11 cellular contexts compared by ENCODE assay signal in the genomic region with DNA sequence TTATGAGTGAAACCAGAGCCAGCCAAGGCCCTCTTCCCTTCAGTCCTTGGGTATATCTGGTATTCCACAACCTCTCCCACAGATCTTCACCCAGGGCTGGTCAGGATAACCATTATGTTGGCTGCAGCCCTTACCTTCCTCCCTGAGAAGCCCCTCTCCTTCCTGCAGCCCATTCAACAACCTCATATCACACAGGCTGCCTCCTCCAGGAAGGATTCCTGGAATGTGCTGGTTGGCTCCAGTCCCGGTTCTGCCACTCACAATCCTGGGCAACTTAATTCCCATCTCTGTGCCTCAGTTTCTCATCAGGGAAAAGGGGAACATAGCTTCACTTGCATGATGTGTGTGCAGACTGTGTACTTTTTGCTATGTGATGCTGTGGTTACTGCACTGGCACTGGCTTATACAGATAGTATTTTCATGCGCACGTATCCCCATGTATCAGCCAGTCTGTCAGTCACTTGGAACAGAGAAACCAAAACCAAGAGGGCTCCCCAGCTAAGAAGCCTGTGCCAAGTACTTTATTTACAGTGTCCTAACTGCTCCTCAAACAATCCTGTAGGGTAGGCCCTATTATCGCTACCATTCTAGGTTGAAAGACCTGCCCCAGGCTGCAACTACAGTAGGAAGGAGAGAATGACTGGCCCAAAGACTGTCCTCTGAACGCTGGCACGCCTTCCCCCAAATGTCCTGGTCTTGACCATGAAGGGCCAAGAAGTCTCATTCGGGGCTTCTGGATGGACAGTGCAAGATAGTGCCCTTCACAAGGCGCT. TPM values are rescaled to one million over a fixed set of nuclear protein-coding genes. Genes with fewer than 3 reads are reported as not detected.
DNase-seq lines count a peak whose midpoint lies in the region; ATAC-seq, FAIRE-seq and TF ChIP-seq lines count a peak whose summit lies in the region.
"Had no signal": no experiment of that assay in that cellular context is flagged by ENCODE, and none has a peak within 500 bp of the region (broad histone marks: within the 10 kb centered on the region; RNA-seq: fewer than 3 reads in every experiment).

No MANE protein-coding gene starts in this region.

- no peak for FAIRE-seq in kidney (lab: Jason Lieb, UNC)

- H3K9me3 ChIP-seq in colonic mucosa, result no peaks in the 10 kb centered on the region
- no peaks in the 10 kb centered on the region for H3K9me3 ChIP-seq in muscle layer of duodenum (ENCODE audit: control insufficient read depth in 1 of 2, low read length in 2 of 2)
- no peaks in the 10 kb centered on the region for H3K9me3 ChIP-seq in upper lobe of right lung
- H3K9me3 ChIP-seq in kidney (ENCODE audit: control insufficient read depth in 1 of 2, low read length in 2 of 2), result no peaks in the 10 kb centered on the region
- H3K9me3 ChIP-seq in OCI-LY7 (ENCODE audit: low read length), result no peaks in the 10 kb centered on the region
- H3K9me3 ChIP-seq: ovary had no signal

- H3K27me3 ChIP-seq in colonic mucosa (no peaks in the 10 kb centered on the region), muscle layer of duodenum (ENCODE audit: low read depth, low read length) (no peaks in the 10 kb centered on the region), upper lobe of right lung (no peaks in the 10 kb centered on the region)
- H3K27me3 ChIP-seq: ovary had no signal

- no peaks in the 10 kb centered on the region for H4K20me1 ChIP-seq in OCI-LY7 (ENCODE audit: insufficient read depth, low read length)

- H3K36me3 ChIP-seq in colonic mucosa (no peaks in the 10 kb centered on the region), muscle layer of duodenum (ENCODE audit: control insufficient read depth in 1 of 2, insufficient read depth in 2 of 2, low read length in 2 of 2) (peaks cover 37 to 39% of the 10 kb centered on the region in 2 donors), upper lobe of right lung (peaks cover 75% of the 10 kb centered on the region), kidney (ENCODE audit: control insufficient read depth in 1 of 2, insufficient read depth in 2 of 2, low read length in 2 of 2) (peaks cover 0 to 9% of the 10 kb centered on the region in 2 donors), OCI-LY7 (ENCODE audit: insufficient read depth, low read length) (no peaks in the 10 kb centered on the region)
- H3K36me3 ChIP-seq: ovary had no signal

- H3K4me3 ChIP-seq in colonic mucosa (no peak overlapping the region), muscle layer of duodenum (ENCODE audit: low read depth in 1 of 2, low read length in 2 of 2) (no peak overlapping the region), upper lobe of right lung (no peak overlapping the region), kidney (ENCODE audit: low read length in 2 of 2) (no peak overlapping the region), OCI-LY7 (ENCODE audit: low read depth, low read length, poor library complexity, severe bottlenecking) (no peak overlapping the region)
- H3K4me3 ChIP-seq: ovary had no signal

- ATAC-seq in activated naive CD4-positive, alpha-beta T cell treated with anti-CD3 and anti-CD28 coated beads, Interleukin-2, amount 50 U/mL, for 72 hours, result no peak
- ATAC-seq in upper lobe of right lung, result no peak
- no peak for ATAC-seq in GM19397 (IDR thresholded peaks at IDR 0.05; ENCODE audit: unreplicated experiment)

- H2AFZ ChIP-seq in OCI-LY7 (ENCODE audit: low read length), result no peak overlapping the region

- peak overlapping the region; percentile 41 for H3K27ac Mint-ChIP-seq in activated naive CD4-positive, alpha-beta T cell treated with anti-CD3 and anti-CD28 coated beads for 36 hours
- H3K27ac Mint-ChIP-seq in activated naive CD4-positive, alpha-beta T cell treated with anti-CD3 and anti-CD28 coated beads, Interleukin-2, amount 50 U/mL, for 72 hours, result peak overlapping the region in 1 of 2 donors; percentile 92

- H3K9me3 Mint-ChIP-seq in activated naive CD4-positive, alpha-beta T cell treated with anti-CD3 and anti-CD28 coated beads for 36 hours, result no peaks in the 10 kb centered on the region
- H3K9me3 Mint-ChIP-seq in activated naive CD4-positive, alpha-beta T cell treated with anti-CD3 and anti-CD28 coated beads, Interleukin-2, amount 50 U/mL, for 72 hours, result no peaks in the 10 kb centered on the region

- BruUV-seq in OCI-LY7 (replicated peaks; lab: Mats Ljungman, UMichigan), result no TSS peak

- H3K9me2 ChIP-seq in OCI-LY7 (ENCODE audit: insufficient read depth, low read length), result no peaks in the 10 kb centered on the region

- H3K27me3 Mint-ChIP-seq in activated naive CD4-positive, alpha-beta T cell treated with anti-CD3 and anti-CD28 coated beads for 36 hours (ENCODE audit: low read depth), result no peaks in the 10 kb centered on the region

- intact Hi-C loops in activated naive CD4-positive, alpha-beta T cell treated with anti-CD3 and anti-CD28 coated beads for 36 hours (cut with micrococcal nuclease), result no loop called here
- intact Hi-C loops in colonic mucosa (cut with DNase I), result no loop called here
- intact Hi-C loops in upper lobe of right lung (cut with DNase I), result no loop called here
- intact Hi-C loops in kidney (cut with DNase I), result no loop called here
- intact Hi-C loops in OCI-LY7 (cut with micrococcal nuclease; ENCODE audit: unreplicated experiment), result no loop called here

- H3K9ac ChIP-seq in colonic mucosa (ENCODE audit: low read depth in 2 of 2, low read length in 2 of 2) (peak overlapping the region; percentile 68 to 88), kidney (ENCODE audit: low read length in 2 of 2) (peak overlapping the region in 1 of 2 donors; percentile 12)

- DNase-seq in activated naive CD4-positive, alpha-beta T cell treated with anti-CD3 and anti-CD28 coated beads for 36 hours, result no peak
- no peak for DNase-seq in activated naive CD4-positive, alpha-beta T cell treated with anti-CD3 and anti-CD28 coated beads, Interleukin-2, amount 50 U/mL, for 72 hours (ENCODE audit: low spot score in 2 of 2)
- DNase-seq in colonic mucosa (peak; percentile 54), upper lobe of right lung (no peak), kidney (no peak), OCI-LY7 (ENCODE audit: low spot score) (no peak)
- DNase-seq: GF-D8, NCI-H1436 treated with DMSO at 0.1 percent for 48 hours, ovary had no signal

- no peaks in the 10 kb centered on the region for H3K79me2 ChIP-seq in OCI-LY7 (ENCODE audit: insufficient read depth, low read depth, low read length)

- H3K36me3 Mint-ChIP-seq in activated naive CD4-positive, alpha-beta T cell treated with anti-CD3 and anti-CD28 coated beads for 36 hours (ENCODE audit: low read depth), result peaks cover 29% of the 10 kb centered on the region
- peaks cover 6 to 34% of the 10 kb centered on the region in 2 donors for H3K36me3 Mint-ChIP-seq in activated naive CD4-positive, alpha-beta T cell treated with anti-CD3 and anti-CD28 coated beads, Interleukin-2, amount 50 U/mL, for 72 hours

- peak overlapping the region; percentile 97 for H3K27ac ChIP-seq in colonic mucosa
- peak overlapping the region; percentile 90 for H3K27ac ChIP-seq in muscle layer of duodenum (ENCODE audit: low read length)
- peak overlapping the region; percentile 42 for H3K27ac ChIP-seq in upper lobe of right lung
- peak overlapping the region in 1 of 2 donors; percentile 74 for H3K27ac ChIP-seq in kidney (ENCODE audit: low read depth in 2 of 2, low read length in 2 of 2)
- H3K27ac ChIP-seq in OCI-LY7 (ENCODE audit: low read depth, low read length, poor library complexity, severe bottlenecking), result no peak overlapping the region
- H3K27ac ChIP-seq: ovary had no signal

- TF ChIP-seq CTCF in colonic mucosa (IDR thresholded peaks at IDR 0.05) (no peak), upper lobe of right lung (IDR thresholded peaks at IDR 0.05) (no peak), kidney (IDR thresholded peaks at IDR 0.05; ENCODE audit: borderline replicate concordance, extremely low read depth, insufficient read depth) (no peak), OCI-LY7 (conservative IDR thresholded peaks at IDR 0.05; ENCODE audit: low read length) (no peak)

- peaks cover 19% of the 10 kb centered on the region for H3K4me1 ChIP-seq in colonic mucosa
- H3K4me1 ChIP-seq in muscle layer of duodenum (ENCODE audit: control insufficient read depth in 1 of 2, insufficient read depth in 2 of 2, low read length in 2 of 2), result peaks cover 20% of the 10 kb centered on the region in 2 donors
- peaks cover 9% of the 10 kb centered on the region for H3K4me1 ChIP-seq in upper lobe of right lung
- H3K4me1 ChIP-seq in kidney (ENCODE audit: control insufficient read depth in 1 of 2, insufficient read depth in 1 of 2, low read depth in 1 of 2, low read length in 2 of 2), result peaks cover 9% of the 10 kb centered on the region in 2 donors
- peaks cover 28% of the 10 kb centered on the region for H3K4me1 ChIP-seq in OCI-LY7 (ENCODE audit: insufficient read depth, low read length, poor library complexity, severe bottlenecking)

- POLR2A ChIA-PET in OCI-LY7 (lab: Charles Lee), result interaction anchor here (0.7 kb wide), 1 partner anchor 45 kb away, joined by 7 read pairs; no protein-coding TSS in a partner anchor

- peaks cover 42% of the 10 kb centered on the region for H3K4me1 Mint-ChIP-seq in activated naive CD4-positive, alpha-beta T cell treated with anti-CD3 and anti-CD28 coated beads for 36 hours (ENCODE audit: low read depth)

- H3K4me3 Mint-ChIP-seq in activated naive CD4-positive, alpha-beta T cell treated with anti-CD3 and anti-CD28 coated beads for 36 hours, result no peak overlapping the region

- H3K4me2 ChIP-seq in OCI-LY7 (ENCODE audit: low read length), result no peak overlapping the region

- CTCF ChIA-PET in activated naive CD4-positive, alpha-beta T cell treated with anti-CD3 and anti-CD28 coated beads for 36 hours (lab: Charles Lee), result interaction anchor here (1.2 to 28.3 kb wide), 3 partner anchors 12 to 49 kb away, joined by 5 to 859 read pairs (median 32); a partner anchor contains a TSS
- CTCF ChIA-PET in OCI-LY7 (lab: Charles Lee; ENCODE audit: unreplicated experiment), result interaction anchor here (0.7 kb wide), 1 partner anchor 50 kb away, joined by 4 read pairs; no protein-coding TSS in a partner anchor

RNA-seq across cellular contexts. Expression of a gene that starts 39.9 kb away (rescaled TPM):
- total RNA-seq in activated naive CD4-positive, alpha-beta T cell treated with anti-CD3 and anti-CD28 coated beads for 36 hours, result 10 to 100 TPM; 63.7 to 65.6 TPM
- total RNA-seq in activated naive CD4-positive, alpha-beta T cell treated with anti-CD3 and anti-CD28 coated beads, Interleukin-2, amount 50 U/mL, for 72 hours, result 100 to 1,000 TPM in 1 of 2 donors, 10 to 100 TPM in 1; 54.6 to 138 TPM
- 10 to 100 TPM; 50.8 to 79.6 TPM for total RNA-seq in colonic mucosa
- 47.7 TPM for total RNA-seq in upper lobe of right lung
- 41.6 TPM for total RNA-seq in kidney
- 12.3 TPM for polyA plus RNA-seq in kidney (ENCODE audit: insufficient read depth, low read depth, low replicate concordance)
- 63.5 and 72.6 TPM in 2 replicates for total RNA-seq in OCI-LY7 (2014; rRNA removed; shearing (Covaris generic))
- 79.2 and 91.3 TPM in 2 replicates for total RNA-seq in OCI-LY7 (2022)

RNA-seq across cellular contexts. Expression of a gene that starts 43.1 kb away (rescaled TPM):
- total RNA-seq in activated naive CD4-positive, alpha-beta T cell treated with anti-CD3 and anti-CD28 coated beads for 36 hours, result 10 to 100 TPM; 61.0 to 65.4 TPM
- total RNA-seq in activated naive CD4-positive, alpha-beta T cell treated with anti-CD3 and anti-CD28 coated beads, Interleukin-2, amount 50 U/mL, for 72 hours, result 10 to 100 TPM; 26.3 to 65.6 TPM
- total RNA-seq in colonic mucosa, result 10 to 100 TPM; 67.6 to 85.5 TPM
- 47.3 TPM for total RNA-seq in upper lobe of right lung
- 36.4 TPM for total RNA-seq in kidney
- polyA plus RNA-seq in kidney (ENCODE audit: insufficient read depth, low read depth, low replicate concordance), result 2.5 TPM
- 11.9 and 12.5 TPM in 2 replicates for total RNA-seq in OCI-LY7 (2014; rRNA removed; shearing (Covaris generic))
- 36.3 and 43.9 TPM in 2 replicates for total RNA-seq in OCI-LY7 (2022)
